ENCODE assay signal across 37 cellular contexts in genomic region chr12:68911197-68911718, GRCh38.
"Had no signal": no experiment of that assay in that cellular context is flagged by ENCODE, and none has a peak within 500 bp of the region (broad histone marks: within the 10 kb centered on the region; RNA-seq: fewer than 3 reads in every experiment).

No MANE protein-coding gene starts in this region.

- H3K27me3 ChIP-seq: brain microvascular endothelial cell, MG63 had no signal

- H3K9me3 Mint-ChIP-seq: activated CD4-positive, alpha-beta memory T cell treated with anti-CD3 and anti-CD28 coated beads, Interleukin-2, amount 10 ng/mL, durations not matched to agents 7 days and 5 days; activated naive CD4-positive, alpha-beta T cell treated with anti-CD3 and anti-CD28 coated beads, Interleukin-2, amount 10 ng/mL, durations not matched to agents 7 days and 5 days; activated naive CD8-positive, alpha-beta T cell treated with anti-CD3 and anti-CD28 coated beads, Interleukin-2, amount 50 U/mL, for 24 hours; T-cell had no signal

- H3K36me3 Mint-ChIP-seq: activated CD8-positive, alpha-beta memory T cell treated with anti-CD3 and anti-CD28 coated beads, Interleukin-2, amount 10 ng/mL, durations not matched to agents 7 days and 5 days; activated naive CD4-positive, alpha-beta T cell treated with anti-CD3 and anti-CD28 coated beads, Interleukin-2, amount 10 ng/mL, durations not matched to agents 7 days and 5 days; T-cell had no signal

- FAIRE-seq: RCC 7860 had no signal

- H3K27me3 Mint-ChIP-seq: activated CD4-positive, alpha-beta memory T cell treated with anti-CD3 and anti-CD28 coated beads, Interleukin-2, amount 10 ng/mL, durations not matched to agents 7 days and 5 days; activated naive CD4-positive, alpha-beta T cell treated with anti-CD3 and anti-CD28 coated beads, Interleukin-2, amount 10 ng/mL, durations not matched to agents 7 days and 5 days; activated naive CD8-positive, alpha-beta T cell treated with anti-CD3 and anti-CD28 coated beads, Interleukin-2, amount 50 U/mL, for 24 hours; T-cell had no signal

- H3K27ac Mint-ChIP-seq: activated CD4-positive, alpha-beta memory T cell treated with anti-CD3 and anti-CD28 coated beads, Interleukin-2, amount 10 ng/mL, durations not matched to agents 7 days and 5 days; activated CD8-positive, alpha-beta memory T cell treated with anti-CD3 and anti-CD28 coated beads, Interleukin-2, amount 10 ng/mL, durations not matched to agents 7 days and 5 days; activated naive CD4-positive, alpha-beta T cell treated with anti-CD3 and anti-CD28 coated beads, Interleukin-2, amount 10 ng/mL, durations not matched to agents 7 days and 5 days; activated naive CD8-positive, alpha-beta T cell; activated naive CD8-positive, alpha-beta T cell treated with anti-CD3 and anti-CD28 coated beads, Interleukin-2, amount 50 U/mL, for 24 hours; T-cell had no signal

- ATAC-seq: activated CD8-positive, alpha-beta memory T cell treated with anti-CD3 and anti-CD28 coated beads, Interleukin-2, amount 10 ng/mL, durations not matched to agents 7 days and 5 days; activated naive CD8-positive, alpha-beta T cell treated with anti-CD3 and anti-CD28 coated beads, Interleukin-2, amount 50 U/mL, for 24 hours; Right ventricle myocardium inferior; SK-N-SH treated with all-trans-retinoic acid at 6 μM for 48 hours; T-cell had no signal

- H3K4me3 Mint-ChIP-seq: activated CD4-positive, alpha-beta memory T cell treated with anti-CD3 and anti-CD28 coated beads, Interleukin-2, amount 10 ng/mL, durations not matched to agents 7 days and 5 days; activated CD8-positive, alpha-beta memory T cell treated with anti-CD3 and anti-CD28 coated beads, Interleukin-2, amount 10 ng/mL, durations not matched to agents 7 days and 5 days; activated naive CD4-positive, alpha-beta T cell treated with anti-CD3 and anti-CD28 coated beads, Interleukin-2, amount 10 ng/mL, durations not matched to agents 7 days and 5 days; activated naive CD8-positive, alpha-beta T cell; activated naive CD8-positive, alpha-beta T cell treated with anti-CD3 and anti-CD28 coated beads, Interleukin-2, amount 50 U/mL, for 24 hours; T-cell had no signal

- H3K4me3 ChIP-seq: MG63, PC-9 had no signal

- H3K36me3 ChIP-seq: brain microvascular endothelial cell, MG63, WERI-Rb-1 had no signal

- H3K4me2 ChIP-seq: PC-9 had no signal

- H3K4me1 Mint-ChIP-seq: activated CD8-positive, alpha-beta memory T cell treated with anti-CD3 and anti-CD28 coated beads, Interleukin-2, amount 10 ng/mL, durations not matched to agents 7 days and 5 days; activated naive CD4-positive, alpha-beta T cell treated with anti-CD3 and anti-CD28 coated beads, Interleukin-2, amount 10 ng/mL, durations not matched to agents 7 days and 5 days had no signal

- DNase-seq: activated CD4-positive, alpha-beta memory T cell treated with anti-CD3 and anti-CD28 coated beads, Interleukin-2, amount 10 ng/mL, durations not matched to agents 7 days and 5 days; activated CD4-positive, alpha-beta T cell treated with anti-CD3 and anti-CD28 coated beads for 1 hour; activated CD4-positive, alpha-beta T cell treated with anti-CD3 and anti-CD28 coated beads for 48 hours; activated CD4-positive, CD25-positive, alpha-beta regulatory T cell; activated CD8-positive, alpha-beta memory T cell treated with anti-CD3 and anti-CD28 coated beads for 24 hours; activated CD8-positive, alpha-beta memory T cell treated with anti-CD3 and anti-CD28 coated beads, Interleukin-2, amount 10 ng/mL, durations not matched to agents 7 days and 5 days; activated CD8-positive, alpha-beta memory T cell treated with anti-CD3 and anti-CD28 coated beads, Interleukin-2, amount 50 U/mL, for 48 hours; activated effector memory CD4-positive, alpha-beta T cell treated with Interleukin-2 at 50 U/mL for 16 hours; activated naive CD4-positive, alpha-beta T cell treated with anti-CD3 and anti-CD28 coated beads, Interleukin-2, amount 10 ng/mL, durations not matched to agents 7 days and 5 days; activated naive CD8-positive, alpha-beta T cell treated with anti-CD3 and anti-CD28 coated beads, Interleukin-2, amount 50 U/mL, for 24 hours; activated T-cell treated with anti-CD3 and anti-CD28 coated beads, Interleukin-2, amount 50 U/mL, for 48 hours; anterior cingulate cortex; brain microvascular endothelial cell; central memory CD4-positive, alpha-beta T cell; Kasumi-1; KG1; MG63; MV-4-11; NCI-H1092; NCI-H1436 treated with DMSO at 0.1 percent for 48 hours; NCI-H1694 treated with DMSO at 0.1 percent for 48 hours; NCI-H2029; NCI-H345; NCI-H526; NCI-H748 treated with DMSO at 0.1 percent for 48 hours; NK-92 treated with Interleukin-12 subunit alpha and Interleukin-12 subunit beta, amount 100 ng/mL, for 24 hours; PC-9; SIG-M5; T-cell; T-helper 2 cell; T-helper 9 cell; WERI-Rb-1 had no signal

- H2AFZ ChIP-seq: PC-9 had no signal

- H3K9me3 ChIP-seq: MG63 had no signal

- H3K27ac ChIP-seq: brain microvascular endothelial cell, PC-9, RWPE1, WERI-Rb-1 had no signal
